Comparison of ENCODE assay signal across 34 cellular contexts in the genomic region with DNA sequence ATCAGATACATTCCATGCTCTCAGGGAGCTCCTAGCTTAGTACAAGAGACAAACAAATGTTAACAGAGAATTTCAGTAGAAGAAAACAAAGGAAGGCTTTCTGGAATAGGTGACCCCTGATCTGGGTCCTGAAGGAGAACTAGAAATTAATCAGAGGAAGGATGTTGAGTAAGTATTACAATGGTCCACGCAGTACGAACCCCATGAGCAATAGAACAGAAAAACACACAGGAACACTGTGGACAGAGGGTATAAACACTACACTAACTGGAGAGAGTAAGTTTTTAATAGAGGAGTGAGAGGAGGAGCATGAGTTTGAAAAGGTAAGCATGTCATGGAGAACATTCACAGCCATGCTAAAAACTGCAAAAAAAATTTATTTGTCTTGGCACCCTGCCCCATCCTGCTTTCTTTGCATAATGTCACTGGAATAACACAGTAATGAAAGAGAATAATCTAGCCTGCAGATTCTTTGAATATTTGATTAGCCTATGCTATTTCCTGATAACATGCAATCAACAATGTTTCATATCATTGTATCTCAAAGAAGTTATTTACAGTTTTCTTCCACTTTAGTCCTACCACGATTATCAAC.
"Had no signal": no experiment of that assay in that cellular context is flagged by ENCODE, and none has a peak within 500 bp of the region (broad histone marks: within the 10 kb centered on the region; RNA-seq: fewer than 3 reads in every experiment).

No MANE protein-coding gene starts in this region.

- FAIRE-seq: bronchial epithelial cell, K562, RCC 7860 had no signal

- H3K36me3 ChIP-seq: adrenal gland, WERI-Rb-1 had no signal

- H3K4me3 ChIP-seq: adrenal gland, K562, PC-9 had no signal

- DNase-seq: activated CD4-positive, alpha-beta memory T cell treated with anti-CD3 and anti-CD28 coated beads, Interleukin-2, amount 10 ng/mL, durations not matched to agents 7 days and 5 days; activated CD4-positive, alpha-beta T cell treated with anti-CD3 and anti-CD28 coated beads for 1 hour; activated CD4-positive, alpha-beta T cell treated with anti-CD3 and anti-CD28 coated beads for 48 hours; activated CD4-positive, CD25-positive, alpha-beta regulatory T cell; activated CD8-positive, alpha-beta memory T cell treated with anti-CD3 and anti-CD28 coated beads for 24 hours; activated CD8-positive, alpha-beta memory T cell treated with anti-CD3 and anti-CD28 coated beads, Interleukin-2, amount 10 ng/mL, durations not matched to agents 7 days and 5 days; activated CD8-positive, alpha-beta memory T cell treated with anti-CD3 and anti-CD28 coated beads, Interleukin-2, amount 50 U/mL, for 48 hours; activated gamma-delta T cell; activated naive CD4-positive, alpha-beta T cell treated with Interleukin-2 at 50 U/mL for 16 hours; activated T-cell treated with anti-CD3 and anti-CD28 coated beads, Interleukin-2, amount 50 U/mL, for 72 hours; adrenal gland; caudate nucleus; NCI-H1092 treated with DMSO at 0.1 percent for 48 hours; NCI-H1417; NCI-H146; NCI-H187; NCI-H2029 treated with DMSO at 0.1 percent for 48 hours; NCI-H2107; NCI-H2171; NCI-H510A; NCI-H526; NCI-H82; NK-92 treated with Interleukin-12 subunit alpha and Interleukin-12 subunit beta, amount 100 ng/mL, for 24 hours; PC-9; Right ventricle myocardium superior; SW 1271; T-helper 1 cell; T-helper 2 cell; T1000; WERI-Rb-1 had no signal

- ATAC-seq: activated CD8-positive, alpha-beta memory T cell treated with anti-CD3 and anti-CD28 coated beads, Interleukin-2, amount 10 ng/mL, durations not matched to agents 7 days and 5 days; activated T-cell treated with anti-CD3 and anti-CD28 coated beads, Interleukin-2, amount 50 U/mL, for 72 hours; activated T-helper 17 cell treated with anti-CD3 and anti-CD28 coated beads, Interleukin-2, amount 50 U/mL, for 72 hours; K562 had no signal

- H3K27ac ChIP-seq: adrenal gland, PC-9, WERI-Rb-1 had no signal

- H3K4me1 ChIP-seq: adrenal gland had no signal

- H3K9me3 ChIP-seq: adrenal gland had no signal
